In genomic region chr12:108648371-108648770, GRCh38 we compare ENCODE assay signal across 1 cellular context.
TF ChIP-seq lines count a peak whose summit lies in the region.

No MANE protein-coding gene starts in this region.

TF ChIP-seq in IMR-90, 13 proteins besides CTCF, POLR2A, EP300 and RAD21:
- TF ChIP-seq MAFK (IDR thresholded peaks at IDR 0.05; ENCODE audit: low read depth, low read length) (no peak), RFX5 (IDR thresholded peaks at IDR 0.05; ENCODE audit: low read depth, low read length) (no peak), RCOR1 (IDR thresholded peaks at IDR 0.05; ENCODE audit: insufficient replicate concordance, low read length) (no peak), BHLHE40 (IDR thresholded peaks at IDR 0.05; ENCODE audit: low read depth, low read length) (no peak)
